ENCODE assay signal across 14 cellular contexts in the genomic region with DNA sequence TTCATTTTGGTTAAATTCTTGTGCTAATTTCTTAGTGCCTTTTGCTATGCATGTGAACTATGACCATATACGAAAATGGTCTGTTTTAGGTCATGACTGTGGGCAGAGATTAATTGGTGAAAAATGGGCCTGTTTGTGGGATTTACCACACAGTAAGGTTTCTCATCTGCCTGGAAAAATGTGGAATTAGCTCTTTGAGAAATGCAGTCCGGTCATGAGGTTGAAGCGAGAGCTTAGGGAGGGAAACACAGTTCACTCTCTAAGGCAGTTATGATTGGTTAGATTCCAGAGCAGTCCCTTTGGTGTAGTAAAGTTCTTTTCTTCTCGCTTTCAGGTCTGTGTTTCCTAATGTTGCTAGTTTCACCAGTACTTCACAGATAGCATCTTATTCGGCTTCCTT. TPM values are rescaled to one million over a fixed set of nuclear protein-coding genes. Genes with fewer than 3 reads are reported as not detected.
DNase-seq lines count a peak whose midpoint lies in the region; ATAC-seq, FAIRE-seq and TF ChIP-seq lines count a peak whose summit lies in the region.
"Had no signal": no experiment of that assay in that cellular context is flagged by ENCODE, and none has a peak within 500 bp of the region (broad histone marks: within the 10 kb centered on the region; RNA-seq: fewer than 3 reads in every experiment).

No MANE protein-coding gene starts in this region.

- DNase-seq in CD8-positive, alpha-beta memory T cell: no peak
- DNase-seq in K562 (ENCODE audit: extremely low read depth in 1 of 4, low spot score in 3 of 4) (peak in 2 of 4 experiments; percentile 47 to 51), nephron progenitor cell (no peak), DMS53 (lab: John Stamatoyannopoulos, UW) (no peak), DMS153 (lab: John Stamatoyannopoulos, UW) (no peak), NCI-H1436 (lab: John Stamatoyannopoulos, UW) (no peak)
- DNase-seq: amniotic stem cell, NCI-H1092, T1000 had no signal

- no peak for TF ChIP-seq POLR2A in K562 (conservative IDR thresholded peaks at IDR 0.05)

- no peaks in the 10 kb centered on the region for H3K9me2 ChIP-seq in Loucy (replicated peaks; ENCODE audit: low read depth, low read length)

- no peaks in the 10 kb centered on the region for H3K36me3 ChIP-seq in CD8-positive, alpha-beta memory T cell (ENCODE audit: insufficient read depth, low read length)
- H3K36me3 ChIP-seq in Loucy (ENCODE audit: insufficient read depth, low read length): no peaks in the 10 kb centered on the region
- H3K36me3 ChIP-seq in K562 (ENCODE audit: control insufficient read depth, insufficient read depth, low read length): peaks cover 38% of the 10 kb centered on the region
- H3K36me3 ChIP-seq: vagina had no signal

- H3K27ac Mint-ChIP-seq in CD8-positive, alpha-beta memory T cell: peak overlapping the region; percentile 60 to 93 (median 83)
- H3K27ac Mint-ChIP-seq in nephron progenitor cell: peak overlapping the region; percentile 47

- H3F3A ChIP-seq in Loucy (ENCODE audit: low read depth): no peaks in the 10 kb centered on the region

- H3K4me1 Mint-ChIP-seq in CD8-positive, alpha-beta memory T cell: peaks cover 55 to 72% (median 59%) of the 10 kb centered on the region in 3 donors
- H3K4me1 Mint-ChIP-seq in nephron progenitor cell: peaks cover 38% of the 10 kb centered on the region

- H3K27me3 Mint-ChIP-seq in CD8-positive, alpha-beta memory T cell: peaks cover 2 to 6% of the 10 kb centered on the region in 2 donors
- no peaks in the 10 kb centered on the region for H3K27me3 Mint-ChIP-seq in nephron progenitor cell (ENCODE audit: low read depth, poor library complexity)

- peak; percentile 65 for FAIRE-seq in K562 (lab: Jason Lieb, UNC)

- no peak for TF ChIP-seq CTCF in Loucy (conservative IDR thresholded peaks at IDR 0.05; ENCODE audit: low read length)
- no peak for TF ChIP-seq CTCF in K562 (IDR thresholded peaks at IDR 0.05 in 2 of 3, conservative IDR thresholded peaks at IDR 0.05 in 1 of 3; ENCODE audit: insufficient read depth in 2 of 3, low read depth in 1 of 3, low read length in 3 of 3)
- TF ChIP-seq CTCF in nephron progenitor cell (IDR thresholded peaks at IDR 0.05): no peak

- peak overlapping the region; percentile 90 for H3K9ac ChIP-seq in Loucy (ENCODE audit: low read depth, low read length, poor library complexity, severe bottlenecking)
- peak overlapping the region; percentile 21 to 80; a peak in 3 of 4 replicates for H3K9ac ChIP-seq in K562 (ENCODE audit: insufficient read depth in 1 of 2, low read depth in 2 of 2, low read length in 2 of 2)
- H3K9ac ChIP-seq: parathyroid adenoma had no signal

- TF ChIP-seq EP300 in K562 (IDR thresholded peaks at IDR 0.05; ENCODE audit: low read length): no peak

- POLR2A ChIA-PET in CD8-positive, alpha-beta memory T cell (lab: Charles Lee): interaction anchor here (3.7 kb wide), 1 partner anchor 64 kb away, joined by 53 read pairs; no protein-coding TSS in a partner anchor
- POLR2A ChIA-PET in K562 (lab: Yijun Ruan, JAX): interaction anchor here (0.7 to 2.1 kb wide), 3 partner anchors 13 to 266 kb away, joined by 3 to 4 read pairs (median 4); a partner anchor contains a TSS

- H3K4me3 ChIP-seq in CD8-positive, alpha-beta memory T cell (ENCODE audit: low read length): peak overlapping the region; percentile 60
- H3K4me3 ChIP-seq in Loucy (ENCODE audit: low read length, poor library complexity, severe bottlenecking) (peak overlapping the region; percentile 93), K562 (peak overlapping the region; percentile 77)

- 11% methylated on average over 5 of the region's 5 CpGs for WGBS in K562 (ENCODE audit: insufficient coverage, low coverage, missing lambda C conversion rate)

- H3K27ac ChIP-seq in CD8-positive, alpha-beta memory T cell (ENCODE audit: low read depth, low read length): peak overlapping the region; percentile 47
- H3K27ac ChIP-seq in K562 (ENCODE audit: extremely low read depth, low read depth, low read length): peak overlapping the region; percentile 92
- H3K27ac ChIP-seq: epithelial cell of prostate, parathyroid adenoma had no signal

- H4K20me1 ChIP-seq in Loucy (ENCODE audit: insufficient read depth, low read length, poor library complexity, severe bottlenecking) (peaks cover 36% of the 10 kb centered on the region), K562 (replicated peaks; ENCODE audit: control insufficient read depth, insufficient read depth, low read length) (peaks cover 10% of the 10 kb centered on the region)

- H3K9me1 ChIP-seq in K562 (ENCODE audit: control insufficient read depth, insufficient read depth, low read length): no peaks in the 10 kb centered on the region

- H2AFZ ChIP-seq in Loucy (ENCODE audit: low read length) (no peak overlapping the region), K562 (ENCODE audit: low read depth, low read length) (peak overlapping the region; percentile 83)
- H2AFZ ChIP-seq: parathyroid adenoma had no signal

- CTCF ChIA-PET in CD8-positive, alpha-beta memory T cell (lab: Charles Lee): interaction anchor here (0.9 kb wide), 1 partner anchor 265 kb away, joined by 3 read pairs; no protein-coding TSS in a partner anchor
- CTCF ChIA-PET in K562 (lab: Yijun Ruan, JAX; ENCODE audit: low intra/inter-chr PET ratio): no interaction called here

- no peaks in the 10 kb centered on the region for H3K9me3 ChIP-seq in CD8-positive, alpha-beta memory T cell (ENCODE audit: low read length)
- no peaks in the 10 kb centered on the region for H3K9me3 ChIP-seq in Loucy (ENCODE audit: insufficient read depth, low read depth, low read length)
- H3K9me3 ChIP-seq in K562 (replicated peaks; ENCODE audit: control insufficient read depth, insufficient read depth, low read depth, low read length): peaks cover 4% of the 10 kb centered on the region; the same call in 1 of the 2 replicates
- H3K9me3 ChIP-seq: vagina had no signal

- peaks cover 0 to 38% (median 4%) of the 10 kb centered on the region in 3 donors for H3K36me3 Mint-ChIP-seq in CD8-positive, alpha-beta memory T cell
- no peaks in the 10 kb centered on the region for H3K36me3 Mint-ChIP-seq in nephron progenitor cell (ENCODE audit: low read depth)

- no peak for ATAC-seq in K562
- ATAC-seq in GM19455 (IDR thresholded peaks at IDR 0.05; ENCODE audit: unreplicated experiment): no peak

- peak overlapping the region; percentile 79 to 95 (median 92) for H3K4me3 Mint-ChIP-seq in CD8-positive, alpha-beta memory T cell
- H3K4me3 Mint-ChIP-seq in nephron progenitor cell: peak overlapping the region; percentile 74

- H3K27me3 ChIP-seq in CD8-positive, alpha-beta memory T cell (ENCODE audit: insufficient read depth, low read length, poor library complexity, severe bottlenecking): no peaks in the 10 kb centered on the region
- H3K27me3 ChIP-seq in Loucy (ENCODE audit: insufficient read depth, low read length, poor library complexity, severe bottlenecking) (no peaks in the 10 kb centered on the region), K562 (ENCODE audit: control insufficient read depth in 2 of 2, insufficient read depth in 2 of 2, low read length in 2 of 2) (no peaks in the 10 kb centered on the region)
- H3K27me3 ChIP-seq: vagina had no signal

- BruUV-seq in K562 (replicated peaks; lab: Mats Ljungman, UMichigan): TSS peak; percentile 58

- peak overlapping the region; percentile 91 for H3K4me2 ChIP-seq in Loucy (ENCODE audit: low read depth, low read length, poor library complexity, severe bottlenecking)
- peak overlapping the region; percentile 88 for H3K4me2 ChIP-seq in K562 (ENCODE audit: insufficient read depth, low read length)

- intact Hi-C loops in K562 (cut with micrococcal nuclease): loop anchor here (5.0 kb wide), 5 partner anchors 105 to 265 kb away; a partner anchor contains a TSS

- H3K79me2 ChIP-seq in Loucy (ENCODE audit: insufficient read depth, low read length) (peaks cover 96% of the 10 kb centered on the region), K562 (ENCODE audit: control insufficient read depth, insufficient read depth, low read length) (peaks cover 97% of the 10 kb centered on the region)
- H3K79me2 ChIP-seq: parathyroid adenoma had no signal

- in situ Hi-C loops in K562 (cut with MboI): loop anchor here (10.0 kb wide), 1 partner anchor 252 kb away; a partner anchor contains a TSS

- no peaks in the 10 kb centered on the region for H3K9me3 Mint-ChIP-seq in CD8-positive, alpha-beta memory T cell
- no peaks in the 10 kb centered on the region for H3K9me3 Mint-ChIP-seq in nephron progenitor cell

- H3K4me1 ChIP-seq in CD8-positive, alpha-beta memory T cell (ENCODE audit: insufficient read depth, low read length): peaks cover 38% of the 10 kb centered on the region
- H3K4me1 ChIP-seq in Loucy (ENCODE audit: insufficient read depth, low read length, poor library complexity, severe bottlenecking) (peaks cover 63% of the 10 kb centered on the region), K562 (replicated peaks in 1 of 2; ENCODE audit: control insufficient read depth in 2 of 2, insufficient read depth in 2 of 2, low read length in 2 of 2) (peaks cover 16 to 17% of the 10 kb centered on the region in 2 experiments; a peak in 4 of 5 replicates)
- H3K4me1 ChIP-seq: parathyroid adenoma had no signal

- TF ChIP-seq RAD21 in K562 (CRISPR knock-in tag; conservative IDR thresholded peaks at IDR 0.05 in 1 of 2, IDR thresholded peaks at IDR 0.05 in 1 of 2): no peak

TF ChIP-seq in K562, 482 proteins besides CTCF, POLR2A, EP300 and RAD21 (continues in another document):
- no peak for TF ChIP-seq MTA3 (IDR thresholded peaks at IDR 0.05; ENCODE audit: borderline replicate concordance)
- no peak for TF ChIP-seq PML (IDR thresholded peaks at IDR 0.05; ENCODE audit: low read length)
- TF ChIP-seq GABPA (tag; conservative IDR thresholded peaks at IDR 0.05; ENCODE audit: low read depth): 0 out of 2 replicates have a peak, but pooled peaks have one; percentile 3

RNA-seq across cellular contexts. Expression of a gene that starts 1.2 kb away (rescaled TPM):
- 10 to 100 TPM; 47.0 to 47.2 TPM for total RNA-seq in CD8-positive, alpha-beta memory T cell
- polyA plus RNA-seq in CD8-positive, alpha-beta memory T cell: 39.8 TPM
- 21.1 and 47.2 TPM in 2 replicates for total RNA-seq in K562 (2011; cell fraction: chromatin; rRNA removed; ENCODE audit: low replicate concordance)
- 12.0 and 15.7 TPM in 2 replicates for total RNA-seq in K562 (2011; cell fraction: nucleolus; rRNA removed)
- 24.6 and 34.8 TPM in 2 replicates for total RNA-seq in K562 (2011; cell fraction: nucleoplasm; rRNA removed)
- total RNA-seq in K562 (2014; rRNA removed) (12.2 and 13.8 TPM in 2 replicates), K562 (2014; rRNA removed; fragmentation: Illumina TruSeq; extraction: Trizol) (16.3 and 17.0 TPM in 2 replicates), K562 (2015; rRNA removed; fragmentation: Illumina TruSeq; extraction: Trizol) (20.9 and 22.5 TPM in 2 replicates), K562 (2021) (15.1 and 15.8 TPM in 2 replicates)
- polyA plus RNA-seq in K562 (2011; rRNA removed) (7.9 and 11.4 TPM in 2 replicates), K562 (2014; fragmentation: Illumina TruSeq; extraction: Trizol) (9.9 and 13.7 TPM in 2 replicates), K562 (2014; fragmentation: Nextera tagmentation; extraction: Ambion mirVana) (1 to 10 TPM; 2.3 to 2.9 TPM), K562 (2014; rRNA removed) (7.5 and 7.8 TPM in 2 replicates)
- polyA plus RNA-seq in K562 (2011; cell fraction: cytosol; rRNA removed): 3.5 and 6.3 TPM in 2 replicates
- 17.5 and 17.6 TPM in 2 replicates for polyA plus RNA-seq in K562 (2011; cell fraction: nucleus; rRNA removed)
- 9.8 and 10.0 TPM in 2 replicates for polyA plus RNA-seq in K562 (2012)
- polyA minus RNA-seq in K562 (2011; rRNA and poly(A)+ RNA removed): 21.1 and 26.2 TPM in 2 replicates
- 7.8 and 12.7 TPM in 2 replicates for polyA minus RNA-seq in K562 (2011; cell fraction: cytosol; rRNA and poly(A)+ RNA removed)
- 31.1 and 33.1 TPM in 2 replicates for polyA minus RNA-seq in K562 (2011; cell fraction: nucleus; rRNA and poly(A)+ RNA removed)
